In the genomic region with DNA sequence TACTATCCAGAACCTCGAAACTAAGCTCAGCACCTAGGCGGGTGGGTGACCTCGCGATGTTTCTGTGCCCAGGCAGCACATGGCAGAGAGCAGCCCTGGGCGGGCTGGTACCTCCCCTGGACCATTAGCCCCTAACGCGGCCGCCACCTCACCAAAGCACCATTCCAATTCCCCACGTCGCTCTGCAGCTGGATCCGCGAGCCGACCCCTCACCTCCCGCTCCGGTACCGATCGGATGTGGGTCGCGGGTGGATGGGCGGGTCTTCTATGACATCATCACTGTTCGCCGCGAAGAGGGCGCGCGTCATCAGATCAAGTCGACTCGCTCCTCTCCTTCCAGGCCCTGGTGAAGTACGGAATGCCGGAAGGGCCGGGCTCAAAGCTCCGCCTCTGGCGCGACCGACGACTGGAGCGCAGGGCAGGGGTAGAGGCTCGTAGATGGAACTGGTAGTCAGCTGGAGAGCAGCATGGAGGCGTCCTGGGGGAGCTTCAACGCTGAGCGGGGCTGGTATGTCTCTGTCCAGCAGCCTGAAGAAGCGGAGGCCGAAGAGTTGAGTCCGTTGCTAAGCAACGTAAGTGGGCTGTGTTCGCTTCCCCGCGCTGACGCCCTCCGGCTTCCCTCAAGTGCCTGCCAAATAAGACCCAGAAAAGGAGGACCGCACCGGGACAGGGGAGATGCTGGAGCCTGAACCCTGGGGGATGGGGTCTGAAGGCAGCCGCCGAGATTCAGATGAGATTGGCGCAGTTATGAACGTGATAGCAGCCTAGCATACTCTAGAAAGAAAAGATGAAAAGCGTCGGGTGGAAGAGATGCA, we compare ENCODE assay signal across 9 cellular contexts. TPM values are rescaled to one million over a fixed set of nuclear protein-coding genes. Genes with fewer than 3 reads are reported as not detected.
DNase-seq lines count a peak whose midpoint lies in the region; ATAC-seq and TF ChIP-seq lines count a peak whose summit lies in the region.
"Had no signal": no experiment of that assay in that cellular context is flagged by ENCODE, and none has a peak within 500 bp of the region (broad histone marks: within the 10 kb centered on the region; RNA-seq: fewer than 3 reads in every experiment).

A gene (plus strand): TSS at position 435 of the 815 bp plus-strand sequence. CDS start 33 bp downstream, at position 468.
A gene with protein sequence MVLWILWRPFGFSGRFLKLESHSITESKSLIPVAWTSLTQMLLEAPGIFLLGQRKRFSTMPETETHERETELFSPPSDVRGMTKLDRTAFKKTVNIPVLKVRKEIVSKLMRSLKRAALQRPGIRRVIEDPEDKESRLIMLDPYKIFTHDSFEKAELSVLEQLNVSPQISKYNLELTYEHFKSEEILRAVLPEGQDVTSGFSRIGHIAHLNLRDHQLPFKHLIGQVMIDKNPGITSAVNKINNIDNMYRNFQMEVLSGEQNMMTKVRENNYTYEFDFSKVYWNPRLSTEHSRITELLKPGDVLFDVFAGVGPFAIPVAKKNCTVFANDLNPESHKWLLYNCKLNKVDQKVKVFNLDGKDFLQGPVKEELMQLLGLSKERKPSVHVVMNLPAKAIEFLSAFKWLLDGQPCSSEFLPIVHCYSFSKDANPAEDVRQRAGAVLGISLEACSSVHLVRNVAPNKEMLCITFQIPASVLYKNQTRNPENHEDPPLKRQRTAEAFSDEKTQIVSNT (minus strand): TSS at position 269 of the 815 bp plus-strand sequence. CDS start 106 bp downstream, at position 163.

- CTCF ChIA-PET in activated CD4-positive, alpha-beta T cell treated with anti-CD3 and anti-CD28 coated beads, Interleukin-2, amount 10 ng/mL, durations not matched to agents 7 days and 5 days (lab: Charles Lee): interaction anchor here (0.5 to 1.1 kb wide), 6 partner anchors 13 to 465 kb away, joined by 3 to 4 read pairs (median 3); no protein-coding TSS in a partner anchor

- peaks cover 12 to 24% of the 10 kb centered on the region in 2 donors for H3K36me3 Mint-ChIP-seq in CD14-positive monocyte
- H3K36me3 Mint-ChIP-seq in activated CD4-positive, alpha-beta T cell treated with anti-CD3 and anti-CD28 coated beads, Interleukin-2, amount 10 ng/mL, durations not matched to agents 7 days and 5 days (ENCODE audit: low read depth): peaks cover 14% of the 10 kb centered on the region

- intact Hi-C loops in CD14-positive monocyte (cut with micrococcal nuclease): loop anchor here (5.0 to 10.0 kb wide), 3 partner anchors 121 to 734 kb away; a partner anchor contains a TSS

- H3K27ac Mint-ChIP-seq in CD14-positive monocyte: no peak within 1 kb of the TSS
- no peak within 1 kb of the TSS for H3K27ac Mint-ChIP-seq in activated CD4-positive, alpha-beta T cell treated with anti-CD3 and anti-CD28 coated beads, Interleukin-2, amount 10 ng/mL, durations not matched to agents 7 days and 5 days

- H3K4me1 Mint-ChIP-seq in CD14-positive monocyte: peaks cover 17% of the 10 kb centered on the region
- H3K4me1 Mint-ChIP-seq in activated CD4-positive, alpha-beta T cell treated with anti-CD3 and anti-CD28 coated beads, Interleukin-2, amount 10 ng/mL, durations not matched to agents 7 days and 5 days: peaks cover 14% of the 10 kb centered on the region

- TF ChIP-seq CTCF in CD14-positive monocyte (IDR thresholded peaks at IDR 0.05): no peak

- POLR2A ChIA-PET in activated CD4-positive, alpha-beta T cell treated with anti-CD3 and anti-CD28 coated beads, Interleukin-2, amount 10 ng/mL, durations not matched to agents 7 days and 5 days (lab: Charles Lee): no interaction called here

- DNase-seq in CD14-positive monocyte (ENCODE audit: low spot score): peak; percentile 92
- DNase-seq in NCI-H526 treated with DMSO at 0.1 percent for 48 hours (lab: John Stamatoyannopoulos, UW): peak; percentile 86
- peak; percentile 92 for DNase-seq in activated CD4-positive, alpha-beta T cell treated with anti-CD3 and anti-CD28 coated beads, Interleukin-2, amount 10 ng/mL, durations not matched to agents 7 days and 5 days
- DNase-seq in dermis microvascular lymphatic vessel endothelial cell (ENCODE audit: low read depth in 2 of 2): peak; percentile 88 to 97
- peak; percentile 94 for DNase-seq in left lobe of liver (ENCODE audit: low spot score)
- peak; percentile 91 to 92 for DNase-seq in stimulated activated CD4-positive, alpha-beta T cell treated with anti-CD3 and anti-CD28 coated beads, Interleukin-2, amount 100 ng/mL, for 24 hours

- no peaks in the 10 kb centered on the region for H3K27me3 Mint-ChIP-seq in CD14-positive monocyte (ENCODE audit: low read depth in 3 of 3)
- H3K27me3 Mint-ChIP-seq in activated CD4-positive, alpha-beta T cell treated with anti-CD3 and anti-CD28 coated beads, Interleukin-2, amount 10 ng/mL, durations not matched to agents 7 days and 5 days: no peaks in the 10 kb centered on the region

- H3K9me3 Mint-ChIP-seq in CD14-positive monocyte: no peaks in the 10 kb centered on the region
- H3K9me3 Mint-ChIP-seq in activated CD4-positive, alpha-beta T cell treated with anti-CD3 and anti-CD28 coated beads, Interleukin-2, amount 10 ng/mL, durations not matched to agents 7 days and 5 days: no peaks in the 10 kb centered on the region
- H3K9me3 Mint-ChIP-seq: nephron had no signal

- no peak within 1 kb of the TSS for H3K4me3 Mint-ChIP-seq in CD14-positive monocyte
- no peak within 1 kb of the TSS for H3K4me3 Mint-ChIP-seq in activated CD4-positive, alpha-beta T cell treated with anti-CD3 and anti-CD28 coated beads, Interleukin-2, amount 10 ng/mL, durations not matched to agents 7 days and 5 days
- H3K4me3 Mint-ChIP-seq: nephron had no signal

- ATAC-seq in GM19372 (IDR thresholded peaks at IDR 0.05; ENCODE audit: low read depth, unreplicated experiment): peak; percentile 81
- peak; percentile 83 for ATAC-seq in HG03520 (IDR thresholded peaks at IDR 0.05; ENCODE audit: unreplicated experiment)
- ATAC-seq in left lobe of liver: peak; percentile 97

RNA-seq across cellular contexts. Expression of the first gene that starts in this region (rescaled TPM):
- polyA plus RNA-seq in CD14-positive monocyte: 10 to 100 TPM; 14.0 to 15.9 TPM
- total RNA-seq in activated CD4-positive, alpha-beta T cell treated with anti-CD3 and anti-CD28 coated beads, Interleukin-2, amount 10 ng/mL, durations not matched to agents 7 days and 5 days: 10 to 100 TPM in 1 of 2 experiments, 1 to 10 TPM in 1; 8.5 to 10.1 TPM
- total RNA-seq in dermis microvascular lymphatic vessel endothelial cell (13.7 and 14.9 TPM in 2 replicates), left lobe of liver (3.1 TPM)

RNA-seq across cellular contexts. Expression of the second gene that starts in this region (rescaled TPM):
- polyA plus RNA-seq in CD14-positive monocyte: 1 to 10 TPM; 1.9 to 2.8 TPM
- total RNA-seq in activated CD4-positive, alpha-beta T cell treated with anti-CD3 and anti-CD28 coated beads, Interleukin-2, amount 10 ng/mL, durations not matched to agents 7 days and 5 days: 1 to 10 TPM; 8.2 to 9.3 TPM
- total RNA-seq in dermis microvascular lymphatic vessel endothelial cell (4.7 and 5.6 TPM in 2 replicates), left lobe of liver (5.6 TPM)

Comparison
In these comparisons a context has a peak if more than half of its experiments do, and no peak if none do; other contexts are left out.
1. Peak in every context shown above with its lines: DNase-seq and ATAC-seq.